Comparison of ENCODE assay signal across 17 cellular contexts in genomic region chr6:11621119-11621518, GRCh38.
DNase-seq lines count a peak whose midpoint lies in the region; ATAC-seq and TF ChIP-seq lines count a peak whose summit lies in the region.
"Had no signal": no experiment of that assay in that cellular context is flagged by ENCODE, and none has a peak within 500 bp of the region (broad histone marks: within the 10 kb centered on the region; RNA-seq: fewer than 3 reads in every experiment).

No MANE protein-coding gene starts in this region.

- H3K4me1 Mint-ChIP-seq in CD8-positive, alpha-beta memory T cell = no peaks in the 10 kb centered on the region
- H3K4me1 Mint-ChIP-seq: T-cell had no signal

- H3K36me3 Mint-ChIP-seq in CD8-positive, alpha-beta memory T cell = no peaks in the 10 kb centered on the region
- H3K36me3 Mint-ChIP-seq: CD8-positive, alpha-beta T cell; naive B cell; T-cell had no signal

- H3K27me3 ChIP-seq in upper lobe of right lung = no peaks in the 10 kb centered on the region
- H3K27me3 ChIP-seq in CD8-positive, alpha-beta memory T cell (ENCODE audit: insufficient read depth, low read length, poor library complexity, severe bottlenecking) = no peaks in the 10 kb centered on the region
- H3K27me3 ChIP-seq in transverse colon = no peaks in the 10 kb centered on the region

- TF ChIP-seq POLR2A in transverse colon (IDR thresholded peaks at IDR 0.05) = no peak

- H3K4me1 ChIP-seq in upper lobe of right lung = no peaks in the 10 kb centered on the region
- H3K4me1 ChIP-seq in CD8-positive, alpha-beta memory T cell (ENCODE audit: insufficient read depth, low read length) = no peaks in the 10 kb centered on the region
- H3K4me1 ChIP-seq in transverse colon = no peaks in the 10 kb centered on the region

- no peak overlapping the region for H3K27ac Mint-ChIP-seq in CD8-positive, alpha-beta memory T cell
- H3K27ac Mint-ChIP-seq: activated CD8-positive, alpha-beta T cell treated with anti-CD3 and anti-CD28 coated beads, Interleukin-2, amount 10 ng/mL, durations not matched to agents 7 days and 5 days; CD8-positive, alpha-beta T cell; naive B cell; progenitor cell of endocrine pancreas; T-cell had no signal

- 86 to 100% methylated on average over 4 to 5 of the region's 5 CpGs for WGBS in transverse colon (ENCODE audit: low coverage in 1 of 2), 2 donors

- TF ChIP-seq CTCF in upper lobe of right lung (IDR thresholded peaks at IDR 0.05) (no peak), transverse colon (IDR thresholded peaks at IDR 0.05) (no peak)

- DNase-seq in left cardiac atrium (no peak), cardiac septum (ENCODE audit: low spot score) (no peak), NCI-H446 (lab: John Stamatoyannopoulos, UW) (peak; percentile 39 to 84), glomerular visceral epithelial cell (ENCODE audit: extremely low spot score) (peak; percentile 89), upper lobe of right lung (no peak), anterior cingulate cortex (lab: John Stamatoyannopoulos, UW) (no peak), transverse colon (no peak)
- DNase-seq in CD8-positive, alpha-beta memory T cell = no peak
- DNase-seq: activated CD8-positive, alpha-beta T cell treated with anti-CD3 and anti-CD28 coated beads, Interleukin-2, amount 10 ng/mL, durations not matched to agents 7 days and 5 days; CD8-positive, alpha-beta T cell; cerebellar nuclear complex; GOT3; naive B cell; NCI-H2081; stimulated activated naive CD4-positive, alpha-beta T cell treated with Interleukin-2 at 50 U/mL for 16 hours; T-cell had no signal

- intact Hi-C loops in left cardiac atrium (cut with DNase I) = no loop called here
- intact Hi-C loops in cardiac septum (cut with DNase I) = no loop called here
- intact Hi-C loops in upper lobe of right lung (cut with DNase I) = no loop called here
- intact Hi-C loops in transverse colon (cut with DNase I; ENCODE audit: low total_unique reads) = no loop called here

- H3K27me3 Mint-ChIP-seq in CD8-positive, alpha-beta memory T cell = peaks cover under 1 to 10% of the 10 kb centered on the region in 2 donors
- H3K27me3 Mint-ChIP-seq: naive B cell, progenitor cell of endocrine pancreas had no signal

- H3K27ac ChIP-seq in upper lobe of right lung = no peak overlapping the region
- H3K27ac ChIP-seq in CD8-positive, alpha-beta memory T cell (ENCODE audit: low read depth, low read length) = no peak overlapping the region
- no peak overlapping the region for H3K27ac ChIP-seq in transverse colon

- H3K4me3 ChIP-seq in upper lobe of right lung (no peak overlapping the region), transverse colon (no peak overlapping the region)
- no peak overlapping the region for H3K4me3 ChIP-seq in CD8-positive, alpha-beta memory T cell (ENCODE audit: low read length)

- POLR2A ChIA-PET in CD8-positive, alpha-beta memory T cell (lab: Charles Lee) = no interaction called here

- H3K9me3 ChIP-seq in upper lobe of right lung = no peaks in the 10 kb centered on the region
- no peaks in the 10 kb centered on the region for H3K9me3 ChIP-seq in CD8-positive, alpha-beta memory T cell (ENCODE audit: low read length)
- no peaks in the 10 kb centered on the region for H3K9me3 ChIP-seq in transverse colon

- in situ Hi-C loops in transverse colon (cut with MboI; ENCODE audit: low pct_ligation_motif_present in 1 of 4, low pct_unique_long_range_greater_than_20kb in 1 of 4, low sequenced_read_pairs in 3 of 4) = no loop called here

- CTCF ChIA-PET in CD8-positive, alpha-beta memory T cell (lab: Charles Lee) = no interaction called here

- TF ChIP-seq EP300 in transverse colon (IDR thresholded peaks at IDR 0.05; ENCODE audit: low read depth) = no peak

- peaks cover 0 to 4% (median 0%) of the 10 kb centered on the region in 5 donors for H3K9me3 Mint-ChIP-seq in CD8-positive, alpha-beta memory T cell
- H3K9me3 Mint-ChIP-seq: CD8-positive, alpha-beta T cell; T-cell had no signal

- H3K4me3 Mint-ChIP-seq in CD8-positive, alpha-beta memory T cell = no peak overlapping the region
- H3K4me3 Mint-ChIP-seq: activated CD8-positive, alpha-beta T cell treated with anti-CD3 and anti-CD28 coated beads, Interleukin-2, amount 10 ng/mL, durations not matched to agents 7 days and 5 days; CD8-positive, alpha-beta T cell; T-cell had no signal

- H3K36me3 ChIP-seq in upper lobe of right lung (no peaks in the 10 kb centered on the region), transverse colon (no peaks in the 10 kb centered on the region)
- H3K36me3 ChIP-seq in CD8-positive, alpha-beta memory T cell (ENCODE audit: insufficient read depth, low read length) = no peaks in the 10 kb centered on the region

- ATAC-seq in left cardiac atrium (peak; percentile 60 to 63), upper lobe of right lung (peak; percentile 46)
- ATAC-seq: activated CD8-positive, alpha-beta T cell treated with anti-CD3 and anti-CD28 coated beads, Interleukin-2, amount 10 ng/mL, durations not matched to agents 7 days and 5 days; CD8-positive, alpha-beta T cell; T-cell had no signal

Comparison
In these comparisons a context has a peak if more than half of its experiments do, and no peak if none do; other contexts are left out.
1. DNase-seq: peak in NCI-H446 (2 of 2) and glomerular visceral epithelial cell (single experiment); none in left cardiac atrium (single experiment), cardiac septum (single experiment), upper lobe of right lung (single experiment), anterior cingulate cortex (0 of 58), CD8-positive, alpha-beta memory T cell (0 of 5) and transverse colon (single experiment).